8 cellular contexts compared by ENCODE assay signal in genomic region chr18:23627325-23627724, GRCh38. TPM values are rescaled to one million over a fixed set of nuclear protein-coding genes. Genes with fewer than 3 reads are reported as not detected.
A peak's percentile ranks its signal among the peaks of the same experiment; 100 is the strongest.
DNase-seq lines count a peak whose midpoint lies in the region; ATAC-seq, FAIRE-seq and TF ChIP-seq lines count a peak whose summit lies in the region.

No MANE protein-coding gene starts in this region.

- no peak overlapping the region for H3K4me2 ChIP-seq in parathyroid adenoma (ENCODE audit: low read length)

- peak overlapping the region; percentile 74 for H3K27ac ChIP-seq in parathyroid adenoma

- peaks cover 17% of the 10 kb centered on the region for H3K4me1 ChIP-seq in parathyroid adenoma

- no peaks in the 10 kb centered on the region for H3K27me3 ChIP-seq in parathyroid adenoma (ENCODE audit: control insufficient read depth, insufficient read depth, low read length)

- H2AFZ ChIP-seq in parathyroid adenoma, result peak overlapping the region; percentile 25

- DNase-seq in DMS79 treated with DMSO at 0.1 percent for 48 hours (lab: John Stamatoyannopoulos, UW), result peak; percentile 63
- peak; percentile 44 for DNase-seq in NCI-H460 (ENCODE audit: extremely low read depth, low read depth)
- no peak for DNase-seq in NCI-H1105 (lab: John Stamatoyannopoulos, UW)
- no peak for DNase-seq in NOMO-1 treated with dmso at 0.1 percent for 144 hours (lab: John Stamatoyannopoulos, UW; ENCODE audit: unreplicated experiment)

- no peak overlapping the region for H3K4me3 ChIP-seq in parathyroid adenoma (ENCODE audit: low read depth, low read length)

- H3K36me3 ChIP-seq in parathyroid adenoma (ENCODE audit: control insufficient read depth, insufficient read depth, low read length), result no peaks in the 10 kb centered on the region

- no peak overlapping the region for H3K9ac ChIP-seq in parathyroid adenoma

- FAIRE-seq in endometrium (lab: Jason Lieb, UNC), result peak; percentile 91

- ATAC-seq in GM21529 (IDR thresholded peaks at IDR 0.05; ENCODE audit: unreplicated experiment), result no peak
- ATAC-seq in HG03439 (IDR thresholded peaks at IDR 0.05; ENCODE audit: unreplicated experiment), result no peak

- H3K9me3 ChIP-seq in parathyroid adenoma (ENCODE audit: control insufficient read depth, low read length), result no peaks in the 10 kb centered on the region

- H3K79me2 ChIP-seq in parathyroid adenoma, result no peaks in the 10 kb centered on the region

- TF ChIP-seq CTCF in parathyroid adenoma (IDR thresholded peaks at IDR 0.05), result no peak

RNA-seq across cellular contexts. Expression of gene ANKRD29, which starts 35.4 kb away (rescaled TPM):
- total RNA-seq in NCI-H460 (2014; rRNA removed; shearing (Covaris generic)), result 6.9 and 7.4 TPM in 2 replicates
- 2.7 and 3.0 TPM in 2 replicates for polyA plus RNA-seq in NCI-H460 (2014; cell fraction: nucleus; rRNA removed)

RNA-seq across cellular contexts. Expression of gene NPC1, which starts 41.0 kb away (rescaled TPM):
- total RNA-seq in NCI-H460 (2014; rRNA removed; shearing (Covaris generic)), result 36.0 and 43.3 TPM in 2 replicates
- polyA plus RNA-seq in NCI-H460 (2014; cell fraction: nucleus; rRNA removed), result 49.0 and 53.7 TPM in 2 replicates

Comparison
In these comparisons a context has a peak if more than half of its experiments do, and no peak if none do; other contexts are left out.
1. DNase-seq: peak in DMS79 treated with DMSO at 0.1 percent for 48 hours (single experiment) and NCI-H460 (single experiment); none in NCI-H1105 (single experiment) and NOMO-1 treated with dmso at 0.1 percent for 144 hours (single experiment).